ENCODE assay signal across 8 cellular contexts in the genomic region with DNA sequence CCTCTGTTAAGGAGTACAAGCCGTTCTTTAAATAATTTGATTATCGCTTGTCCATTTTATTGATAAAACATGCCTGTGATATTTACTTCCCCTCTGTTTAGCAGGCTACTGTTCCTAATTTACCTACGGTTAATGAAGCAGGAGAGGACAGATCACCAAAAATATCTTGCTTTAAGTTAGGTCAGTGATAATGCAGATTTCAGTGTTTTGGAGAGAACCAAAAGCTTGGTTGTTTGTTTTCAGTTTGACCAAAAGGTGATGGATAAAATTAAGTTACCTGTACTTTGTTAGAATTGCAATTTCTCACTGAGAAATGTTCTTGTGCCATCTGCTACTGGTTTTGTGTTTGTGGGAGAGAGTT. TPM values are rescaled to one million over a fixed set of nuclear protein-coding genes. Genes with fewer than 3 reads are reported as not detected.
DNase-seq lines count a peak whose midpoint lies in the region; ATAC-seq, FAIRE-seq and TF ChIP-seq lines count a peak whose summit lies in the region.

No MANE protein-coding gene starts in this region.

- H2AFZ ChIP-seq in H1 (ENCODE audit: low read length): no peak overlapping the region

- H3K14ac ChIP-seq in H1 (ENCODE audit: insufficient read length): no peak overlapping the region

- H3K36me3 ChIP-seq in DOHH2 (ENCODE audit: control insufficient read depth, low read length) (peaks cover 9% of the 10 kb centered on the region; the same call in 1 of the 2 replicates), NT2/D1 (ENCODE audit: insufficient read depth, insufficient read length, low read length) (peaks cover 6% of the 10 kb centered on the region), H1 (ENCODE audit: control insufficient read depth in 2 of 4, insufficient read depth in 4 of 4, low read length in 3 of 4) (no peaks in the 10 kb centered on the region), ovary (no peaks in the 10 kb centered on the region)

- H3K4ac ChIP-seq in H1 (replicated peaks; ENCODE audit: insufficient read length, low read depth, low read length): no peak overlapping the region

- no peak overlapping the region for H2BK120ac ChIP-seq in H1 (replicated peaks; ENCODE audit: low read depth, low read length)

- H2BK20ac ChIP-seq in H1 (ENCODE audit: low read length): no peak overlapping the region

- H3K4me2 ChIP-seq in DOHH2 (ENCODE audit: low read length): peak overlapping the region; percentile 96
- peak overlapping the region; percentile 78 to 86 for H3K4me2 ChIP-seq in H1 (ENCODE audit: insufficient read depth in 1 of 2, low read depth in 2 of 2, low read length in 2 of 2)

- H2BK15ac ChIP-seq in H1 (ENCODE audit: low read length): no peak overlapping the region

- no peak for DNase-seq in NT2/D1 (ENCODE audit: low read depth, low spot score)
- no peak for DNase-seq in H1 (ENCODE audit: low read depth in 1 of 2, low spot score in 2 of 2)
- no peak for DNase-seq in ovary
- no peak for DNase-seq in HTR-8/SVneo (ENCODE audit: insufficient read length, low spot score)
- DNase-seq in frontal cortex (ENCODE audit: low spot score in 2 of 2): no peak
- DNase-seq in NK-92 (lab: John Stamatoyannopoulos, UW; ENCODE audit: unreplicated experiment): no peak

- CTCF ChIA-PET in H1 (lab: Charles Lee; ENCODE audit: partially characterized antibody): interaction anchor here (0.9 to 26.7 kb wide), 5 partner anchors 10 to 212 kb away, joined by 3 to 538 read pairs (median 8); no protein-coding TSS in a partner anchor

- no peak overlapping the region for H2AK5ac ChIP-seq in H1 (ENCODE audit: low read depth, low read length)

- H3K4me1 ChIP-seq in DOHH2 (ENCODE audit: control insufficient read depth, low read length) (peaks cover 34% of the 10 kb centered on the region), NT2/D1 (ENCODE audit: insufficient read depth, insufficient read length) (peaks cover 3% of the 10 kb centered on the region), H1 (replicated peaks in 1 of 4; ENCODE audit: control insufficient read depth in 3 of 4, insufficient read depth in 4 of 4, low read length in 3 of 4) (peaks cover 0 to 8% (median 2%) of the 10 kb centered on the region in 4 experiments; a peak in 3 of 7 replicates), ovary (ENCODE audit: insufficient read depth) (peaks cover 10% of the 10 kb centered on the region)

- H3K79me1 ChIP-seq in H1 (ENCODE audit: low read depth, low read length): no peaks in the 10 kb centered on the region

- H3F3A ChIP-seq in DOHH2 (ENCODE audit: control insufficient read depth, insufficient read depth): peaks cover 17% of the 10 kb centered on the region

- WGBS in H1 (ENCODE audit: extremely low coverage in 1 of 2, insufficient coverage in 1 of 2, insufficient read length in 1 of 2, insufficient replicate concordance in 2 of 2, low coverage in 1 of 2, low lambda C conversion rate in 2 of 2, missing lambda C conversion rate in 1 of 2), 2 experiments: 34% methylated on average over 3 of the region's 3 CpGs; no CpG with 5 or more reads in 1 of the 2 experiments
- 6 to 12% (median 11%) methylated on average over 3 of the region's 3 CpGs for WGBS in ovary, 3 donors

- H3K9me2 ChIP-seq in DOHH2 (replicated peaks; ENCODE audit: control insufficient read depth, low read length): no peaks in the 10 kb centered on the region

- H3K23ac ChIP-seq in H1 (ENCODE audit: insufficient read length): no peak overlapping the region

- intact Hi-C loops in ovary (cut with DNase I): no loop called here

- H3K18ac ChIP-seq in H1 (ENCODE audit: extremely low read depth, low read length): no peak overlapping the region

- ATAC-seq in GM21576 (IDR thresholded peaks at IDR 0.05; ENCODE audit: unreplicated experiment): no peak

- no peak overlapping the region for H2BK5ac ChIP-seq in H1 (ENCODE audit: low read depth, low read length)

- H4K20me1 ChIP-seq in DOHH2 (ENCODE audit: control insufficient read depth, insufficient read depth, low read depth, low read length) (no peaks in the 10 kb centered on the region), H1 (replicated peaks in 1 of 2; ENCODE audit: control insufficient read depth in 1 of 2, insufficient read depth in 2 of 2, low read length in 2 of 2) (no peaks in the 10 kb centered on the region)

- no peak for TF ChIP-seq CTCF in DOHH2 (IDR thresholded peaks at IDR 0.05; ENCODE audit: low read depth, low read length, poor library complexity, severe bottlenecking)
- TF ChIP-seq CTCF in H1 (IDR thresholded peaks at IDR 0.05; ENCODE audit: control extremely low read depth in 1 of 3, insufficient read depth in 1 of 3, low read depth in 1 of 3, low read length in 3 of 3): no peak
- TF ChIP-seq CTCF in ovary (IDR thresholded peaks at IDR 0.05): no peak

- TF ChIP-seq RAD21 in H1 (IDR thresholded peaks at IDR 0.05 in 1 of 2, conservative IDR thresholded peaks at IDR 0.05 in 1 of 2; ENCODE audit: low read depth in 2 of 2, low read length in 2 of 2): no peak

- peak overlapping the region; percentile 84 for H3K27ac ChIP-seq in DOHH2 (ENCODE audit: low read depth, low read length)
- H3K27ac ChIP-seq in H1 (ENCODE audit: low read depth, low read length): no peak overlapping the region
- peak overlapping the region in 1 of 2 donors; percentile 87 for H3K27ac ChIP-seq in ovary

- H3K79me2 ChIP-seq in DOHH2 (ENCODE audit: control insufficient read depth, low read length): peaks cover 56% of the 10 kb centered on the region
- peaks cover 4 to 51% of the 10 kb centered on the region in 2 experiments for H3K79me2 ChIP-seq in H1 (ENCODE audit: control insufficient read depth in 1 of 2, insufficient read depth in 2 of 2, low read length in 2 of 2)

- H3K23me2 ChIP-seq in H1 (ENCODE audit: low read depth, low read length): peaks cover 9% of the 10 kb centered on the region

- POLR2A ChIA-PET in H1 (lab: Charles Lee; ENCODE audit: partially characterized antibody): interaction anchor here (1.0 kb wide), 1 partner anchor 21 kb away, joined by 3 read pairs; no protein-coding TSS in a partner anchor

- no peak for FAIRE-seq in H1 (lab: Jason Lieb, UNC)
- no peak for FAIRE-seq in HTR-8/SVneo (lab: Jason Lieb, UNC)
- FAIRE-seq in frontal cortex (lab: Jason Lieb, UNC): no peak

- TF ChIP-seq EP300 in H1 (IDR thresholded peaks at IDR 0.05; ENCODE audit: borderline replicate concordance in 1 of 2, low read depth in 2 of 2, low read length in 2 of 2) (no peak), ovary (IDR thresholded peaks at IDR 0.05) (no peak)

- H4K8ac ChIP-seq in H1 (ENCODE audit: extremely low read depth, insufficient read depth, low read length): no peak overlapping the region

- no peak overlapping the region for H3K56ac ChIP-seq in H1 (replicated peaks; ENCODE audit: insufficient read length, low read depth, low read length)

- H3K9ac ChIP-seq in NT2/D1 (ENCODE audit: insufficient read length, low read depth) (peak overlapping the region; percentile 75), H1 (replicated peaks in 1 of 4; ENCODE audit: extremely low read depth in 1 of 4, low read depth in 3 of 4, low read length in 3 of 4) (peak overlapping the region in 1 of 4 experiments; percentile 62; a peak in 3 of 7 replicates)

- H3K27me3 ChIP-seq in DOHH2 (ENCODE audit: control insufficient read depth, low read length) (no peaks in the 10 kb centered on the region), NT2/D1 (ENCODE audit: insufficient read depth, insufficient read length) (no peaks in the 10 kb centered on the region), H1 (replicated peaks in 1 of 4; ENCODE audit: control insufficient read depth in 3 of 4, extremely low read depth in 1 of 4, insufficient read depth in 3 of 4, low read length in 3 of 4) (peaks cover 0 to 3% (median 0%) of the 10 kb centered on the region in 4 experiments; a peak in 3 of 7 replicates), ovary (no peaks in the 10 kb centered on the region)

- no peak overlapping the region for H2BK12ac ChIP-seq in H1 (ENCODE audit: low read depth, low read length)

- TF ChIP-seq POLR2A in H1 (IDR thresholded peaks at IDR 0.05; ENCODE audit: control extremely low read depth in 1 of 2, low read depth in 2 of 2, low read length in 2 of 2) (no peak), ovary (IDR thresholded peaks at IDR 0.05) (no peak)

- H3K9me3 ChIP-seq in DOHH2 (ENCODE audit: control insufficient read depth, insufficient read depth, low read length): no peaks in the 10 kb centered on the region
- H3K9me3 ChIP-seq in NT2/D1 (ENCODE audit: insufficient read depth, low read length): no peaks in the 10 kb centered on the region
- H3K9me3 ChIP-seq in H1 (ENCODE audit: insufficient read depth in 2 of 2, low read depth in 1 of 2, low read length in 1 of 2): no peaks in the 10 kb centered on the region
- H3K9me3 ChIP-seq in ovary: no peaks in the 10 kb centered on the region

- H4K91ac ChIP-seq in H1 (replicated peaks; ENCODE audit: insufficient read length, low read length): no peak overlapping the region

- H3K4me3 ChIP-seq in DOHH2 (ENCODE audit: low read length) (peak overlapping the region; percentile 95), NT2/D1 (ENCODE audit: insufficient read length, low read depth) (peak overlapping the region; percentile 66), H1 (ENCODE audit: extremely low read depth in 1 of 4, insufficient read depth in 2 of 4, low read depth in 3 of 4, low read length in 4 of 4) (peak overlapping the region; percentile 80 to 95 (median 86)), ovary (peak overlapping the region; percentile 89)

- no peak overlapping the region for H4K5ac ChIP-seq in H1 (ENCODE audit: insufficient read length, low read depth, low read length)

RNA-seq across cellular contexts. Expression of a gene that starts 1.0 kb away (rescaled TPM):
- total RNA-seq in H1 (2021; fragmentation: NEBNext Ultra II Directional; extraction: Animal tissue kit (Norgen Biotek cat#: 25700)): 21.3 and 24.5 TPM in 2 replicates
- polyA plus RNA-seq in H1 (2011; rRNA removed) (12.7 and 19.2 TPM in 2 replicates), ovary (10 to 100 TPM; 10.9 to 28.2 TPM)
- polyA plus RNA-seq in H1 (2011; cell fraction: cytosol; rRNA removed): 20.5 TPM
- 19.1 TPM for polyA plus RNA-seq in H1 (2011; cell fraction: nucleus; rRNA removed)
- 17.1 to 25.9 TPM (median 19.6 TPM) in 4 replicates for polyA plus RNA-seq in H1 (2012, experiment 1 of 2)
- polyA plus RNA-seq in H1 (2012, experiment 2 of 2): 4.6 TPM
- 25.8 TPM for polyA plus RNA-seq in H1 (2013, experiment 1 of 2)
- polyA plus RNA-seq in H1 (2013, experiment 2 of 2): 29.1 TPM
- 35.2 and 47.9 TPM in 2 replicates for polyA minus RNA-seq in H1 (2011; rRNA and poly(A)+ RNA removed)
- 26.9 TPM for polyA minus RNA-seq in H1 (2011; cell fraction: cytosol; rRNA and poly(A)+ RNA removed)
- polyA minus RNA-seq in H1 (2011; cell fraction: nucleus; rRNA and poly(A)+ RNA removed): 26.4 TPM
- total RNA-seq in ovary (10 to 100 TPM in 6 of 7 donors, 1 to 10 TPM in 1; 9.1 to 19.7 (median 15.2) TPM), frontal cortex (50.5 TPM)

RNA-seq across cellular contexts. Expression of a gene that starts 21.5 kb away (rescaled TPM):
- 0.13 and 0.39 TPM in 2 replicates for total RNA-seq in H1 (2021; fragmentation: NEBNext Ultra II Directional; extraction: Animal tissue kit (Norgen Biotek cat#: 25700))
- polyA plus RNA-seq in H1 (2011; rRNA removed) (0.19 and 0.20 TPM in 2 replicates), ovary (under 1 TPM; 0.30 to 0.58 TPM)
- 0.19 TPM for polyA plus RNA-seq in H1 (2011; cell fraction: cytosol; rRNA removed)
- polyA plus RNA-seq in H1 (2011; cell fraction: nucleus; rRNA removed): 0.39 TPM
- polyA plus RNA-seq in H1 (2012, experiment 1 of 2): 0.05 to 0.51 TPM (median 0.25 TPM) in 4 replicates
- polyA plus RNA-seq in H1 (2012, experiment 2 of 2): not detected
- polyA plus RNA-seq in H1 (2013, experiment 1 of 2): 0.24 TPM
- 0.48 TPM for polyA plus RNA-seq in H1 (2013, experiment 2 of 2)
- 0.22 and 0.50 TPM in 2 replicates for polyA minus RNA-seq in H1 (2011; rRNA and poly(A)+ RNA removed)
- polyA minus RNA-seq in H1 (2011; cell fraction: cytosol; rRNA and poly(A)+ RNA removed): not detected
- polyA minus RNA-seq in H1 (2011; cell fraction: nucleus; rRNA and poly(A)+ RNA removed): 0.40 TPM
- total RNA-seq in ovary (1 to 10 TPM in 1 of 7 donors, under 1 TPM in 4, not detected in 2; 0.37 to 3.4 (median 0.47) TPM), frontal cortex (under 0.01 TPM)

RNA-seq across cellular contexts. Expression of a gene that starts 31.2 kb away (rescaled TPM):
- total RNA-seq in H1 (2021; fragmentation: NEBNext Ultra II Directional; extraction: Animal tissue kit (Norgen Biotek cat#: 25700)): 0.28 and 0.59 TPM in 2 replicates
- polyA plus RNA-seq in H1 (2011; rRNA removed) (0.63 and 0.77 TPM in 2 replicates), ovary (not detected)
- polyA plus RNA-seq in H1 (2011; cell fraction: cytosol; rRNA removed): 1.00 TPM
- polyA plus RNA-seq in H1 (2011; cell fraction: nucleus; rRNA removed): 1.4 TPM
- 0.54 to 0.74 TPM (median 0.65 TPM) in 4 replicates for polyA plus RNA-seq in H1 (2012, experiment 1 of 2)
- 0.34 TPM for polyA plus RNA-seq in H1 (2012, experiment 2 of 2)
- polyA plus RNA-seq in H1 (2013, experiment 1 of 2): 0.30 TPM
- 0.22 TPM for polyA plus RNA-seq in H1 (2013, experiment 2 of 2)
- polyA minus RNA-seq in H1 (2011; rRNA and poly(A)+ RNA removed): not detected in 2 replicates
- polyA minus RNA-seq in H1 (2011; cell fraction: cytosol; rRNA and poly(A)+ RNA removed): not detected
- 0.70 TPM for polyA minus RNA-seq in H1 (2011; cell fraction: nucleus; rRNA and poly(A)+ RNA removed)
- total RNA-seq in ovary (not detected), frontal cortex (0.41 TPM)

RNA-seq across cellular contexts. Expression of a gene that starts 45.2 kb away (rescaled TPM):
- total RNA-seq in H1 (2021; fragmentation: NEBNext Ultra II Directional; extraction: Animal tissue kit (Norgen Biotek cat#: 25700)): 52.0 and 54.0 TPM in 2 replicates
- polyA plus RNA-seq in H1 (2011; rRNA removed): 36.7 and 54.7 TPM in 2 replicates
- polyA plus RNA-seq in H1 (2011; cell fraction: cytosol; rRNA removed): 46.2 TPM
- 206 TPM for polyA plus RNA-seq in H1 (2011; cell fraction: nucleus; rRNA removed)
- 52.5 to 76.4 TPM (median 67.7 TPM) in 4 replicates for polyA plus RNA-seq in H1 (2012, experiment 1 of 2)
- polyA plus RNA-seq in H1 (2012, experiment 2 of 2): 60.0 TPM
- 69.0 TPM for polyA plus RNA-seq in H1 (2013, experiment 1 of 2)
- 61.6 TPM for polyA plus RNA-seq in H1 (2013, experiment 2 of 2)
- polyA minus RNA-seq in H1 (2011; rRNA and poly(A)+ RNA removed): 32.9 and 39.5 TPM in 2 replicates
- 31.2 TPM for polyA minus RNA-seq in H1 (2011; cell fraction: cytosol; rRNA and poly(A)+ RNA removed)
- 58.6 TPM for polyA minus RNA-seq in H1 (2011; cell fraction: nucleus; rRNA and poly(A)+ RNA removed)
- 1 to 10 TPM in 3 of 7 donors, under 1 TPM in 3, not detected in 1; 0.36 to 1.6 (median 0.89) TPM for total RNA-seq in ovary
- polyA plus RNA-seq in ovary: under 1 TPM; 0.40 to 0.92 TPM
- total RNA-seq in frontal cortex: 2.9 TPM
